ENCODE assay signal across 2 cellular contexts in genomic region chr6:116577486-116577885, GRCh38.
TF ChIP-seq lines count a peak whose summit lies in the region.

No MANE protein-coding gene starts in this region.

TF ChIP-seq in liver, 16 proteins besides CTCF, POLR2A, EP300 and RAD21:
- TF ChIP-seq, protein P1, sequence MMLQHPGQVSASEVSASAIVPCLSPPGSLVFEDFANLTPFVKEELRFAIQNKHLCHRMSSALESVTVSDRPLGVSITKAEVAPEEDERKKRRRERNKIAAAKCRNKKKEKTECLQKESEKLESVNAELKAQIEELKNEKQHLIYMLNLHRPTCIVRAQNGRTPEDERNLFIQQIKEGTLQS (IDR thresholded peaks at IDR 0.05) = peak; percentile 23
- TF ChIP-seq, protein P2, sequence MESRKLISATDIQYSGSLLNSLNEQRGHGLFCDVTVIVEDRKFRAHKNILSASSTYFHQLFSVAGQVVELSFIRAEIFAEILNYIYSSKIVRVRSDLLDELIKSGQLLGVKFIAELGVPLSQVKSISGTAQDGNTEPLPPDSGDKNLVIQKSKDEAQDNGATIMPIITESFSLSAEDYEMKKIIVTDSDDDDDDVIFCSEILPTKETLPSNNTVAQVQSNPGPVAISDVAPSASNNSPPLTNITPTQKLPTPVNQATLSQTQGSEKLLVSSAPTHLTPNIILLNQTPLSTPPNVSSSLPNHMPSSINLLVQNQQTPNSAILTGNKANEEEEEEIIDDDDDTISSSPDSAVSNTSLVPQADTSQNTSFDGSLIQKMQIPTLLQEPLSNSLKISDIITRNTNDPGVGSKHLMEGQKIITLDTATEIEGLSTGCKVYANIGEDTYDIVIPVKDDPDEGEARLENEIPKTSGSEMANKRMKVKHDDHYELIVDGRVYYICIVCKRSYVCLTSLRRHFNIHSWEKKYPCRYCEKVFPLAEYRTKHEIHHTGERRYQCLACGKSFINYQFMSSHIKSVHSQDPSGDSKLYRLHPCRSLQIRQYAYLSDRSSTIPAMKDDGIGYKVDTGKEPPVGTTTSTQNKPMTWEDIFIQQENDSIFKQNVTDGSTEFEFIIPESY (IDR thresholded peaks at IDR 0.05) = no peak
- peak in 1 of 2 donors; percentile 37 for TF ChIP-seq RXRA (IDR thresholded peaks at IDR 0.05)
- TF ChIP-seq MAX (IDR thresholded peaks at IDR 0.05) = no peak
- TF ChIP-seq GABPA (IDR thresholded peaks at IDR 0.05 in 1 of 2, conservative IDR thresholded peaks at IDR 0.05 in 1 of 2) = no peak

TF ChIP-seq in HepG2, 621 proteins besides CTCF, POLR2A, EP300 and RAD21:
- TF ChIP-seq FOXC1 (CRISPR knock-in tag; IDR thresholded peaks at IDR 0.05; ENCODE audit: borderline replicate concordance) (no peak), SNAPC2 (CRISPR knock-in tag; IDR thresholded peaks at IDR 0.05) (no peak), ELK4 (CRISPR knock-in tag; IDR thresholded peaks at IDR 0.05; ENCODE audit: borderline replicate concordance) (no peak), HNRNPH1 (optimal IDR thresholded peaks at IDR 0.05; ENCODE audit: low read depth, low read length) (no peak), POLR2AphosphoS2 (IDR thresholded peaks at IDR 0.05; ENCODE audit: low read depth, low read length) (no peak), ZNF672 (CRISPR knock-in tag; IDR thresholded peaks at IDR 0.05) (no peak), ZNF652 (CRISPR knock-in tag; IDR thresholded peaks at IDR 0.05; ENCODE audit: borderline replicate concordance, low read depth) (no peak), GMEB2 (CRISPR knock-in tag; IDR thresholded peaks at IDR 0.05; ENCODE audit: low read depth) (no peak), REPIN1 (CRISPR knock-in tag; IDR thresholded peaks at IDR 0.05; ENCODE audit: borderline replicate concordance, low read depth) (no peak), HNRNPLL (IDR thresholded peaks at IDR 0.05; ENCODE audit: low read depth, low read length, poor library complexity, severe bottlenecking) (no peak), ZNF18 (CRISPR knock-in tag; IDR thresholded peaks at IDR 0.05; ENCODE audit: insufficient replicate concordance) (no peak), ATRX (CRISPR knock-in tag; IDR thresholded peaks at IDR 0.05; ENCODE audit: borderline replicate concordance) (no peak), ARNTL (CRISPR knock-in tag; IDR thresholded peaks at IDR 0.05) (no peak), ZNF512 (CRISPR knock-in tag; IDR thresholded peaks at IDR 0.05) (no peak), ZNF441 (CRISPR knock-in tag; IDR thresholded peaks at IDR 0.05; ENCODE audit: borderline replicate concordance) (no peak)
